In the genomic region with DNA sequence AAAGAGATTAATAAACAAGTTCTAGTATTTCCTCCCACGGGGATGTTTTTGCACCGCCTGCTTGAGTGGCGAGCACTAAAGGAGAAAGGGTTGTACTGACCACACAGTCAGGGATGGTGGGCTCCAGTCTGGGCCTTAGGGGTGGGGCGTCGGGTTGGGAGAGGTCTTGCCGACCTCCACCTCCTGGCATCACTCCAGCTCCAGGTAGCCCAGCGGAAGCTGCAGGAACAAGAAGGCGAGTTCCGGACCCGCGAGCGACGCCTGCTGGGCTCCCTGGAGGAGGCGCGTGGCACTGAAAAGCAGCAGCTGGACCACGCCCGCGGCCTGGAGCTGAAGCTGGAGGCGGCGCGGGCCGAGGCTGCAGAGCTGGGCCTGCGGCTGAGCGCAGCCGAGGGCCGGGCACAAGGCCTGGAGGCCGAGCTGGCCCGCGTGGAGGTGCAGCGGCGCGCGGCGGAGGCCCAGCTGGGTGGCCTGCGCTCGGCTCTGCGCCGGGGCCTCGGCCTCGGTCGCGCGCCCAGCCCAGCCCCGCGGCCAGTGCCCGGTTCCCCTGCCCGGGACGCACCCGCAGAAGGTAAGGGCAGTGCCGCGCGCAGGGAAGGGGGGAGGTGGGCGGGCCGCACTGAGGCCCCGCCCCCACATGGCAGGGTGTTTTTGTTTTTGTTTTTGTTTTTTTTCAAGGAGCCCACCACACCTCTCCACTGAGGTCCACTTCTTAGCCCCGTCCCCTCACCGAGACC, we compare ENCODE assay signal across 7 cellular contexts. TPM values are rescaled to one million over a fixed set of nuclear protein-coding genes. Genes with fewer than 3 reads are reported as not detected.
DNase-seq lines count a peak whose midpoint lies in the region; ATAC-seq, FAIRE-seq and TF ChIP-seq lines count a peak whose summit lies in the region.

No MANE protein-coding gene starts in this region.

- WGBS in pancreas, 2 donors = 4 to 7% methylated on average over 30 to 54 of the region's 57 CpGs

- H3K27ac ChIP-seq in HL-60 (replicated peaks) (no peak overlapping the region), pancreas (peak overlapping the region; percentile 35 to 68 (median 63)), tibial artery (peak overlapping the region; percentile 64 to 65)

- peak; percentile 51 to 79 for DNase-seq in HL-60 (ENCODE audit: low read depth in 1 of 2, low spot score in 1 of 2)
- peak; percentile 90 for DNase-seq in RPMI8226
- peak; percentile 48 for DNase-seq in activated gamma-delta T cell treated with anti-CD3 and anti-CD28 coated beads, Interleukin-2, amount 50 U/mL, for 16 hours (ENCODE audit: low read depth)
- DNase-seq in Right ventricle myocardium superior = peak; percentile 92
- DNase-seq in pancreas = peak; percentile 90 to 99 (median 96)
- peak; percentile 83 to 91 for DNase-seq in tibial artery

- intact Hi-C loops in Right ventricle myocardium superior (cut with DNase I) (loop anchor here (5.0 kb wide), 1 partner anchor 87 kb away; no protein-coding TSS in a partner anchor), pancreas (cut with DNase I) (no loop called here), tibial artery (cut with DNase I; ENCODE audit: low total_unique reads) (no loop called here)

- peak; percentile 30 for TF ChIP-seq POLR2A in GM18505 (IDR thresholded peaks at IDR 0.05; ENCODE audit: borderline replicate concordance, extremely low read depth, insufficient read depth, insufficient read length)

- H3K36me3 ChIP-seq in pancreas = peaks cover 0 to 8% (median 0%) of the 10 kb centered on the region in 3 donors
- peaks cover 3 to 48% (median 16%) of the 10 kb centered on the region in 3 donors for H3K36me3 ChIP-seq in tibial artery

- H3K4me3 ChIP-seq in HL-60 (replicated peaks; ENCODE audit: insufficient read depth, low read length) (no peak overlapping the region), pancreas (peak overlapping the region; percentile 7 to 44 (median 34)), tibial artery (peak overlapping the region; percentile 45 to 54)

- H3K9me3 ChIP-seq in pancreas (no peaks in the 10 kb centered on the region), tibial artery (no peaks in the 10 kb centered on the region)

- no peak for ATAC-seq in GM18505 (IDR thresholded peaks at IDR 0.05; ENCODE audit: unreplicated experiment)
- peak; percentile 90 for ATAC-seq in Right ventricle myocardium superior (ENCODE audit: poor library complexity)
- peak; percentile 85 to 91 (median 89) for ATAC-seq in pancreas

- TF ChIP-seq CTCF in HL-60 (IDR thresholded peaks at IDR 0.05; ENCODE audit: insufficient read depth, low read length) (peak; percentile 58), pancreas (IDR thresholded peaks at IDR 0.05) (peak; percentile 50 to 62 (median 56)), tibial artery (IDR thresholded peaks at IDR 0.05) (peak; percentile 74 to 77)

- H3K4me1 ChIP-seq in pancreas (peaks cover 0 to 5% (median 4%) of the 10 kb centered on the region in 3 donors), tibial artery (peaks cover 0 to 22% (median 7%) of the 10 kb centered on the region in 4 donors)

- no peak for FAIRE-seq in pancreas (lab: Jason Lieb, UNC)

- H3K27me3 ChIP-seq in HL-60 (ENCODE audit: insufficient read depth, poor library complexity, severe bottlenecking) (no peaks in the 10 kb centered on the region), pancreas (no peaks in the 10 kb centered on the region), tibial artery (no peaks in the 10 kb centered on the region)

RNA-seq across cellular contexts. Expression of a gene that starts 19.7 kb away (rescaled TPM):
- total RNA-seq in Right ventricle myocardium superior (4.1 TPM), pancreas (10 to 100 TPM in 2 of 6 donors, 1 to 10 TPM in 4; 4.6 to 19.5 (median 7.6) TPM)
- 10 to 100 TPM in 1 of 2 donors, 1 to 10 TPM in 1; 9.4 to 16.2 TPM for polyA plus RNA-seq in pancreas

RNA-seq across cellular contexts. Expression of a gene that starts 39.0 kb away (rescaled TPM):
- total RNA-seq in Right ventricle myocardium superior (6.9 TPM), pancreas (10 to 100 TPM in 5 of 6 donors, 1 to 10 TPM in 1; 8.1 to 18.3 (median 13.6) TPM)
- polyA plus RNA-seq in pancreas = 100 to 1,000 TPM in 1 of 2 donors, 10 to 100 TPM in 1; 52.6 to 101 TPM

RNA-seq across cellular contexts. Expression of a gene that starts 51.0 kb away (rescaled TPM):
- total RNA-seq in Right ventricle myocardium superior (15.6 TPM), pancreas (10 to 100 TPM; 44.0 to 64.1 (median 52.6) TPM)
- 10 to 100 TPM; 33.2 to 38.0 TPM for polyA plus RNA-seq in pancreas
